Comparison of ENCODE assay signal across 9 cellular contexts in the genomic region with DNA sequence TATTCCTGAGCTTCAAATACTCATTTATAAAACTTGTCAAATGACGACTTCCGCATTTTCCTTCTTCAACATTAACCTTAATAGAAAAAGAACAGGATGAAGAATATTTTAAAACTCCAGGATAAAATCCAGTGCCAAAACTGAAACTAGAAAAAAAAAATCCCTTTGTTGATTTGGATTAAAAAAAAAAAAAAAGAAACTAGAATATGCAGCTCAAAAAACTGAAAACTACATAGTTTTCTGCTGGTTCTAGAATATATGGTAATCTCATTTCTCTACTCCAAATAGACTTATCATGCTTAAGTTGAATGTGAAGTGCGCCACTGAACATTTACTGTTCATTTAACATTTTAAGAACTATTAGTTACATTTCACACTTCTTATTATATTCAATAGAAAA. TPM values are rescaled to one million over a fixed set of nuclear protein-coding genes. Genes with fewer than 3 reads are reported as not detected.
DNase-seq lines count a peak whose midpoint lies in the region; ATAC-seq and TF ChIP-seq lines count a peak whose summit lies in the region.
"Had no signal": no experiment of that assay in that cellular context is flagged by ENCODE, and none has a peak within 500 bp of the region (broad histone marks: within the 10 kb centered on the region; RNA-seq: fewer than 3 reads in every experiment).

No MANE protein-coding gene starts in this region.

- TF ChIP-seq CTCF in endodermal cell (conservative IDR thresholded peaks at IDR 0.05) (no peak), psoas muscle (IDR thresholded peaks at IDR 0.05) (no peak)

- 71% methylated on average over 3 of the region's 3 CpGs; no CpG with 5 or more reads in 1 of the 2 experiments for WGBS in endodermal cell (ENCODE audit: insufficient coverage in 1 of 2, insufficient read length in 1 of 2), 2 experiments
- WGBS in psoas muscle, 3 donors: 17 to 32% (median 23%) methylated on average over 3 of the region's 3 CpGs

- H3K27ac Mint-ChIP-seq in endodermal cell: peak overlapping the region; percentile 75

- peaks cover 76% of the 10 kb centered on the region for H3K4me1 Mint-ChIP-seq in endodermal cell

- H3K4me3 Mint-ChIP-seq in endodermal cell: peak overlapping the region; percentile 100

- ATAC-seq in psoas muscle (no peak), HG03571 (IDR thresholded peaks at IDR 0.05; ENCODE audit: unreplicated experiment) (no peak)

- H3K4me1 ChIP-seq in endodermal cell (ENCODE audit: control insufficient read depth, insufficient read depth, low read length) (peaks cover 10% of the 10 kb centered on the region), psoas muscle (peaks cover 78% of the 10 kb centered on the region)

- intact Hi-C loops in psoas muscle (cut with DNase I): no loop called here

- peak; percentile 18 for DNase-seq in OCI-M1 (lab: John Stamatoyannopoulos, UW)
- no peak for DNase-seq in endodermal cell
- no peak for DNase-seq in psoas muscle
- no peak for DNase-seq in KG1 (lab: John Stamatoyannopoulos, UW)
- no peak for DNase-seq in NCI-H1930 (lab: John Stamatoyannopoulos, UW)
- no peak for DNase-seq in ureter (ENCODE audit: low spot score)
- DNase-seq: NCI-H748 treated with DMSO at 0.1 percent for 48 hours had no signal

- no peaks in the 10 kb centered on the region for H3K9me3 Mint-ChIP-seq in endodermal cell

- H3K36me3 Mint-ChIP-seq in endodermal cell (ENCODE audit: low read depth): peaks cover 47% of the 10 kb centered on the region

- no peaks in the 10 kb centered on the region for H3K27me3 Mint-ChIP-seq in endodermal cell (ENCODE audit: insufficient read depth)

- peaks cover 81% of the 10 kb centered on the region for H3K36me3 ChIP-seq in endodermal cell (ENCODE audit: control insufficient read depth, insufficient read depth, low read length)
- H3K36me3 ChIP-seq in psoas muscle (ENCODE audit: insufficient read depth in 1 of 2, low read depth in 1 of 2): peaks cover 0 to 13% of the 10 kb centered on the region in 2 donors

- H3K27me3 ChIP-seq in endodermal cell (ENCODE audit: control insufficient read depth, insufficient read depth, low read length, poor library complexity, severe bottlenecking): no peaks in the 10 kb centered on the region
- H3K27me3 ChIP-seq in psoas muscle (ENCODE audit: insufficient read depth in 3 of 3, low read length in 2 of 3): no peaks in the 10 kb centered on the region

- no peak overlapping the region for H3K27ac ChIP-seq in endodermal cell (ENCODE audit: low read depth, low read length)
- peak overlapping the region; percentile 100 for H3K27ac ChIP-seq in psoas muscle

- peak overlapping the region; percentile 89; the same call in 1 of the 2 replicates for H3K4me3 ChIP-seq in GM08714 (ENCODE audit: low read length)
- H3K4me3 ChIP-seq in endodermal cell (ENCODE audit: low read length): peak overlapping the region; percentile 92
- H3K4me3 ChIP-seq in psoas muscle: peak overlapping the region; percentile 99

- H3K9me3 ChIP-seq in endodermal cell (ENCODE audit: control insufficient read depth, low read length): no peaks in the 10 kb centered on the region
- H3K9me3 ChIP-seq in psoas muscle: no peaks in the 10 kb centered on the region

- H3K9ac ChIP-seq in endodermal cell (ENCODE audit: extremely low read depth, low read length, poor library complexity, severe bottlenecking): peak overlapping the region; percentile 99

RNA-seq across cellular contexts. Expression of a gene that starts 6.0 kb away (rescaled TPM):
- 100 to 1,000 TPM; 222 to 230 TPM for total RNA-seq in endodermal cell
- polyA plus RNA-seq in endodermal cell (2013, experiment 1 of 2): 259 TPM
- 232 TPM for polyA plus RNA-seq in endodermal cell (2013, experiment 2 of 2)
- total RNA-seq in psoas muscle: 10 to 100 TPM; 38.7 to 99.5 (median 68.8) TPM
- 10 to 100 TPM; 60.5 to 86.6 (median 86.5) TPM for polyA plus RNA-seq in psoas muscle
- total RNA-seq in ureter: 120 TPM
